Comparison of ENCODE assay signal across 28 cellular contexts in genomic region chr18:79538635-79539034, GRCh38.
"Had no signal": no experiment of that assay in that cellular context is flagged by ENCODE, and none has a peak within 500 bp of the region (broad histone marks: within the 10 kb centered on the region; RNA-seq: fewer than 3 reads in every experiment).

No MANE protein-coding gene starts in this region.

- H3K27ac ChIP-seq: brain microvascular endothelial cell, esophagus muscularis mucosa, foreskin keratinocyte, gastrocnemius medialis, heart right ventricle had no signal

- DNase-seq: activated CD4-positive, alpha-beta memory T cell treated with anti-CD3 and anti-CD28 coated beads for 36 hours; activated CD4-positive, alpha-beta T cell treated with anti-CD3 and anti-CD28 coated beads for 36 hours; activated CD4-positive, alpha-beta T cell treated with anti-CD3 and anti-CD28 coated beads, Interleukin-2, amount 10 ng/mL, durations not matched to agents 24 days and 14 days; activated CD4-positive, CD25-positive, alpha-beta regulatory T cell; activated CD4-positive, CD25-positive, alpha-beta regulatory T cell treated with anti-CD3 and anti-CD28 coated beads, Interleukin-2, amount 50 U/mL, for 72 hours; activated CD8-positive, alpha-beta memory T cell treated with anti-CD3 and anti-CD28 coated beads, Interleukin-2, amount 10 ng/mL, durations not matched to agents 7 days and 5 days; activated CD8-positive, alpha-beta memory T cell treated with anti-CD3 and anti-CD28 coated beads, Interleukin-2, amount 50 U/mL, for 4 hours; activated CD8-positive, alpha-beta T cell treated with anti-CD3 and anti-CD28 coated beads, Interleukin-2, amount 10 ng/mL, durations not matched to agents 7 days and 5 days; activated effector memory CD4-positive, alpha-beta T cell treated with anti-CD3 and anti-CD28 coated beads, Interleukin-2, amount 50 U/mL, for 16 hours; activated naive CD4-positive, alpha-beta T cell treated with anti-CD3 and anti-CD28 coated beads, Interleukin-2, amount 50 U/mL, for 16 hours; activated T-cell treated with anti-CD3 and anti-CD28 coated beads, Interleukin-2, amount 50 U/mL, for 48 hours; amniotic stem cell; anterior cingulate cortex; brain microvascular endothelial cell; cortex of kidney; dermis blood vessel endothelial cell; effector CD4-positive, alpha-beta T cell; effector memory CD8-positive, alpha-beta T cell; erythroblast; foreskin keratinocyte; gastrocnemius medialis; heart right ventricle; T-helper 2 cell had no signal

- H3K4me1 Mint-ChIP-seq: activated CD4-positive, alpha-beta T cell treated with anti-CD3 and anti-CD28 coated beads for 36 hours; activated CD4-positive, alpha-beta T cell treated with anti-CD3 and anti-CD28 coated beads, Interleukin-2, amount 10 ng/mL, durations not matched to agents 24 days and 14 days; activated CD8-positive, alpha-beta memory T cell treated with anti-CD3 and anti-CD28 coated beads, Interleukin-2, amount 10 ng/mL, durations not matched to agents 7 days and 5 days; central memory CD8-positive, alpha-beta T cell had no signal

- H3K27me3 Mint-ChIP-seq: activated CD4-positive, alpha-beta memory T cell treated with anti-CD3 and anti-CD28 coated beads for 36 hours; activated CD4-positive, alpha-beta T cell treated with anti-CD3 and anti-CD28 coated beads for 36 hours; activated naive CD8-positive, alpha-beta T cell; central memory CD8-positive, alpha-beta T cell; effector memory CD8-positive, alpha-beta T cell had no signal

- H3K36me3 ChIP-seq: brain microvascular endothelial cell, esophagus muscularis mucosa, gastrocnemius medialis, heart right ventricle had no signal

- H3K9me3 ChIP-seq: gastrocnemius medialis had no signal

- H3K27me3 ChIP-seq: esophagus muscularis mucosa, gastrocnemius medialis, heart right ventricle had no signal

- H3K27ac Mint-ChIP-seq: activated CD4-positive, alpha-beta memory T cell treated with anti-CD3 and anti-CD28 coated beads for 36 hours; activated CD4-positive, alpha-beta T cell treated with anti-CD3 and anti-CD28 coated beads for 36 hours; activated CD4-positive, alpha-beta T cell treated with anti-CD3 and anti-CD28 coated beads, Interleukin-2, amount 10 ng/mL, durations not matched to agents 24 days and 14 days; activated CD8-positive, alpha-beta memory T cell treated with anti-CD3 and anti-CD28 coated beads, Interleukin-2, amount 10 ng/mL, durations not matched to agents 7 days and 5 days; activated CD8-positive, alpha-beta T cell treated with anti-CD3 and anti-CD28 coated beads, Interleukin-2, amount 10 ng/mL, durations not matched to agents 7 days and 5 days; activated naive CD8-positive, alpha-beta T cell; activated T-helper 1 cell treated with anti-CD3 and anti-CD28 coated beads, Interleukin-12 subunit alpha, Interleukin-12 subunit beta, Interleukin-2, Interleukin-4 antibody, amounts not matched to agents 30 ng/mL and 10 ng/mL and 1 ng/mL, durations not matched to agents 14 hours and 24 hours and 36 hours; activated T-helper 2 cell treated with anti-CD3 and anti-CD28 coated beads, Interferon-gamma antibody, Interleukin-2, Interleukin-4, amounts not matched to agents 10 μg/mL and 5 μg/mL and 100 μg/mL, durations not matched to agents 14 hours and 24 hours and 36 hours; effector memory CD8-positive, alpha-beta T cell had no signal

- H3K4me3 Mint-ChIP-seq: activated CD4-positive, alpha-beta memory T cell treated with anti-CD3 and anti-CD28 coated beads for 36 hours; activated CD4-positive, alpha-beta T cell treated with anti-CD3 and anti-CD28 coated beads for 36 hours; activated CD4-positive, alpha-beta T cell treated with anti-CD3 and anti-CD28 coated beads, Interleukin-2, amount 10 ng/mL, durations not matched to agents 24 days and 14 days; activated CD8-positive, alpha-beta memory T cell treated with anti-CD3 and anti-CD28 coated beads, Interleukin-2, amount 10 ng/mL, durations not matched to agents 7 days and 5 days; activated CD8-positive, alpha-beta T cell treated with anti-CD3 and anti-CD28 coated beads, Interleukin-2, amount 10 ng/mL, durations not matched to agents 7 days and 5 days; activated naive CD8-positive, alpha-beta T cell; activated T-helper 1 cell treated with anti-CD3 and anti-CD28 coated beads, Interleukin-12 subunit alpha, Interleukin-12 subunit beta, Interleukin-2, Interleukin-4 antibody, amounts not matched to agents 30 ng/mL and 10 ng/mL and 1 ng/mL, durations not matched to agents 14 hours and 24 hours and 36 hours; central memory CD8-positive, alpha-beta T cell; effector memory CD8-positive, alpha-beta T cell had no signal

- H3K9me3 Mint-ChIP-seq: activated CD4-positive, alpha-beta memory T cell treated with anti-CD3 and anti-CD28 coated beads for 36 hours; activated T-helper 1 cell treated with anti-CD3 and anti-CD28 coated beads, Interleukin-12 subunit alpha, Interleukin-12 subunit beta, Interleukin-2, Interleukin-4 antibody, amounts not matched to agents 30 ng/mL and 10 ng/mL and 1 ng/mL, durations not matched to agents 14 hours and 24 hours and 36 hours had no signal

- H3K4me1 ChIP-seq: esophagus muscularis mucosa, foreskin keratinocyte, gastrocnemius medialis had no signal

- H3K4me3 ChIP-seq: esophagus muscularis mucosa, gastrocnemius medialis, heart right ventricle had no signal

- H3K36me3 Mint-ChIP-seq: activated CD4-positive, alpha-beta memory T cell treated with anti-CD3 and anti-CD28 coated beads for 36 hours; activated CD8-positive, alpha-beta memory T cell treated with anti-CD3 and anti-CD28 coated beads, Interleukin-2, amount 10 ng/mL, durations not matched to agents 7 days and 5 days; activated naive CD8-positive, alpha-beta T cell had no signal
